Comparison of ENCODE assay signal across 12 cellular contexts in genomic region chr1:148452845-148453244, GRCh38. TPM values are rescaled to one million over a fixed set of nuclear protein-coding genes. Genes with fewer than 3 reads are reported as not detected.
DNase-seq lines count a peak whose midpoint lies in the region; ATAC-seq, FAIRE-seq and TF ChIP-seq lines count a peak whose summit lies in the region.
"Not testable (repeated sequence)": the region's sequence is repeated elsewhere in the genome, so short reads cannot be mapped to it uniquely, and the experiment has no call there.
"Had no signal": no experiment of that assay in that cellular context is flagged by ENCODE, and none has a peak within 500 bp of the region (broad histone marks: within the 10 kb centered on the region; RNA-seq: fewer than 3 reads in every experiment).

No MANE protein-coding gene starts in this region.

- not testable (repeated sequence) for H3K27ac ChIP-seq in CD8-positive, alpha-beta memory T cell (ENCODE audit: low read depth, low read length); HEK293 (ENCODE audit: extremely low read depth, low read depth, low read length); HepG2 (ENCODE audit: extremely low read length, insufficient read depth, low read length)

- WGBS in HepG2 (ENCODE audit: low lambda C conversion rate): 19% methylated on average over 1 of the region's 2 CpGs

- H3K36me3 ChIP-seq in CD8-positive, alpha-beta memory T cell (ENCODE audit: insufficient read depth, low read length); HEK293 (ENCODE audit: control insufficient read depth in 2 of 2, insufficient read depth in 1 of 2, low read length in 2 of 2); HepG2 (replicated peaks in 1 of 2; ENCODE audit: control insufficient read depth in 1 of 2, insufficient read depth in 2 of 2, low read length in 2 of 2): not testable (repeated sequence)

- POLR2A ChIA-PET in CD8-positive, alpha-beta memory T cell (lab: Charles Lee); HEK293 (lab: Yijun Ruan, JAX); T-cell (lab: Charles Lee); activated naive CD8-positive, alpha-beta T cell treated with anti-CD3 and anti-CD28 coated beads, Interleukin-2, amount 10 ng/mL, durations not matched to agents 7 days and 5 days (lab: Charles Lee); HepG2 (lab: Yijun Ruan, JAX): not testable (repeated sequence)

- not testable (repeated sequence) for BruUV-seq in HepG2 (replicated peaks; lab: Mats Ljungman, UMichigan)

- not testable (repeated sequence) for H3K4me1 ChIP-seq in CD8-positive, alpha-beta memory T cell (ENCODE audit: insufficient read depth, low read length); HEK293 (ENCODE audit: control insufficient read depth, insufficient read depth, low read length); HepG2 (ENCODE audit: insufficient read depth, low read length)

- ATAC-seq in T-cell (replicated peaks in 1 of 4); activated naive CD8-positive, alpha-beta T cell treated with anti-CD3 and anti-CD28 coated beads, Interleukin-2, amount 10 ng/mL, durations not matched to agents 7 days and 5 days (ENCODE audit: low read depth); HepG2: not testable (repeated sequence)

- TF ChIP-seq EP300 in HepG2 (IDR thresholded peaks at IDR 0.05; ENCODE audit: low read depth in 2 of 2, low read length in 2 of 2); HepG2 (CRISPR knock-in tag; IDR thresholded peaks at IDR 0.05; ENCODE audit: borderline replicate concordance): not testable (repeated sequence)

- H3K27ac Mint-ChIP-seq in CD8-positive, alpha-beta memory T cell: peak overlapping the region in 5 of 8 donors; percentile 47 to 80 (median 70)
- peak overlapping the region; percentile 6 to 57 for H3K27ac Mint-ChIP-seq in T-cell
- peak overlapping the region; percentile 30 for H3K27ac Mint-ChIP-seq in activated naive CD8-positive, alpha-beta T cell treated with anti-CD3 and anti-CD28 coated beads, Interleukin-2, amount 10 ng/mL, durations not matched to agents 7 days and 5 days

- CTCF ChIA-PET in CD8-positive, alpha-beta memory T cell (lab: Charles Lee); HEK293 (lab: Yijun Ruan, JAX); T-cell (lab: Charles Lee); HepG2 (lab: Yijun Ruan, JAX; ENCODE audit: low intra/inter-chr PET ratio, low total read pairs): not testable (repeated sequence)

- not testable (repeated sequence) for TF ChIP-seq POLR2A in HepG2 (IDR thresholded peaks at IDR 0.05; ENCODE audit: insufficient read depth in 1 of 2, low read depth in 2 of 2, low read length in 2 of 2)

- H3K9me3 Mint-ChIP-seq in CD8-positive, alpha-beta memory T cell; T-cell; activated naive CD8-positive, alpha-beta T cell treated with anti-CD3 and anti-CD28 coated beads, Interleukin-2, amount 10 ng/mL, durations not matched to agents 7 days and 5 days: not testable (repeated sequence)

- in situ Hi-C loops in HepG2 (cut with HindIII; ENCODE audit: extremely low pct_ligation_motif_present, low pct_unique_long_range_greater_than_20kb): not testable (repeated sequence)

- H3K9ac ChIP-seq in HepG2 (ENCODE audit: insufficient read depth, low read depth, low read length): not testable (repeated sequence)

- H3K27me3 Mint-ChIP-seq in CD8-positive, alpha-beta memory T cell; T-cell; activated naive CD8-positive, alpha-beta T cell treated with anti-CD3 and anti-CD28 coated beads, Interleukin-2, amount 10 ng/mL, durations not matched to agents 7 days and 5 days: not testable (repeated sequence)

- not testable (repeated sequence) for H3K4me2 ChIP-seq in HepG2 (ENCODE audit: low read depth, low read length)

- intact Hi-C loops in HepG2 (cut with micrococcal nuclease; ENCODE audit: unreplicated experiment): not testable (repeated sequence)

- not testable (repeated sequence) for TF ChIP-seq RAD21 in HepG2 (CRISPR knock-in tag; IDR thresholded peaks at IDR 0.05)

- DNase-seq in CD8-positive, alpha-beta memory T cell; T-cell; activated naive CD8-positive, alpha-beta T cell treated with anti-CD3 and anti-CD28 coated beads, Interleukin-2, amount 10 ng/mL, durations not matched to agents 7 days and 5 days: not testable (repeated sequence)
- peak; percentile 37 for DNase-seq in NCI-H226
- DNase-seq in epithelial cell of esophagus (ENCODE audit: low read depth): peak; percentile 37
- peak; percentile 11 for DNase-seq in HepG2 (ENCODE audit: low spot score)

- peaks cover 13 to 19% (median 14%) of the 10 kb centered on the region in 3 donors for H3K4me1 Mint-ChIP-seq in CD8-positive, alpha-beta memory T cell
- peaks cover 7 to 18% (median 11%) of the 10 kb centered on the region in 3 donors for H3K4me1 Mint-ChIP-seq in T-cell
- not testable (repeated sequence) for H3K4me1 Mint-ChIP-seq in activated naive CD8-positive, alpha-beta T cell treated with anti-CD3 and anti-CD28 coated beads, Interleukin-2, amount 10 ng/mL, durations not matched to agents 7 days and 5 days

- not testable (repeated sequence) for H3K79me2 ChIP-seq in HepG2 (ENCODE audit: insufficient read depth, low read length)

- FAIRE-seq in HepG2 (lab: Jason Lieb, UNC): not testable (repeated sequence)

- H2AFZ ChIP-seq in HepG2 (ENCODE audit: low read length): not testable (repeated sequence)

- H3K9me3 ChIP-seq in CD8-positive, alpha-beta memory T cell (ENCODE audit: low read length); HEK293 (ENCODE audit: control insufficient read depth, insufficient read depth, low read depth, low read length); HepG2 (ENCODE audit: low read length): not testable (repeated sequence)

- not testable (repeated sequence) for TF ChIP-seq CTCF in HEK293 (tag by site-specific recombination; IDR thresholded peaks at IDR 0.05); epithelial cell of esophagus (IDR thresholded peaks at IDR 0.05; ENCODE audit: insufficient read depth, low read depth, low read length, missing control alignments); HepG2 (CRISPR knock-in tag; IDR thresholded peaks at IDR 0.05)

- H3K36me3 Mint-ChIP-seq in CD8-positive, alpha-beta memory T cell; T-cell; activated naive CD8-positive, alpha-beta T cell treated with anti-CD3 and anti-CD28 coated beads, Interleukin-2, amount 10 ng/mL, durations not matched to agents 7 days and 5 days: not testable (repeated sequence)

- H3K4me3 Mint-ChIP-seq in CD8-positive, alpha-beta memory T cell; T-cell; activated naive CD8-positive, alpha-beta T cell treated with anti-CD3 and anti-CD28 coated beads, Interleukin-2, amount 10 ng/mL, durations not matched to agents 7 days and 5 days: not testable (repeated sequence)

- not testable (repeated sequence) for H3K27me3 ChIP-seq in CD8-positive, alpha-beta memory T cell (ENCODE audit: insufficient read depth, low read length, poor library complexity, severe bottlenecking); HepG2 (ENCODE audit: control insufficient read depth in 1 of 2, insufficient read depth in 2 of 2, low read length in 2 of 2)

- not testable (repeated sequence) for H3K4me3 ChIP-seq in CD8-positive, alpha-beta memory T cell (ENCODE audit: low read length); HEK293 (ENCODE audit: low read depth, low read length); epithelial cell of esophagus (ENCODE audit: low read length); HepG2 (replicated peaks in 1 of 3; ENCODE audit: insufficient read depth in 1 of 3, low read depth in 2 of 3, low read length in 3 of 3)

- H4K20me1 ChIP-seq in HepG2 (ENCODE audit: insufficient read depth, low read length): not testable (repeated sequence)

TF ChIP-seq in HEK293, 187 proteins besides CTCF, POLR2A, EP300 and RAD21 (continues in another document):
- peak; percentile 69; the same call in 1 of the 2 replicates for TF ChIP-seq ZNF600 (tag by site-specific recombination; IDR thresholded peaks at IDR 0.05)

RNA-seq across cellular contexts. Expression of gene PPIAL4G, which starts 30.3 kb away (rescaled TPM):
- total RNA-seq in CD8-positive, alpha-beta memory T cell: under 1 TPM; 0.44 TPM
- not detected for polyA plus RNA-seq in CD8-positive, alpha-beta memory T cell
- total RNA-seq in T-cell: 1 to 10 TPM in 3 of 5 donors, under 1 TPM in 2; 0.40 to 2.1 (median 2.0) TPM
- total RNA-seq in activated naive CD8-positive, alpha-beta T cell treated with anti-CD3 and anti-CD28 coated beads, Interleukin-2, amount 10 ng/mL, durations not matched to agents 7 days and 5 days: 1 to 10 TPM; 1.6 to 1.8 TPM
- total RNA-seq in HepG2 (2016; rRNA removed; fragmentation: Illumina TruSeq; extraction: Trizol): not detected in 2 replicates
- not detected in 2 replicates for total RNA-seq in HepG2 (2016; cell fraction: cytosol; rRNA removed; fragmentation: Illumina TruSeq; extraction: Trizol; ENCODE audit: low read depth)
- not detected in 2 replicates for total RNA-seq in HepG2 (2016; cell fraction: insoluble cytoplasmic fraction; rRNA removed; fragmentation: Illumina TruSeq; extraction: Trizol)
- not detected in 2 replicates for total RNA-seq in HepG2 (2016; cell fraction: membrane; rRNA removed; fragmentation: Illumina TruSeq; extraction: Trizol)
- total RNA-seq in HepG2 (2016; cell fraction: nucleus; rRNA removed; fragmentation: Illumina TruSeq; extraction: Trizol): not detected in 2 replicates
- polyA plus RNA-seq in HepG2 (2011; rRNA removed): not detected in 2 replicates
- polyA plus RNA-seq in HepG2 (2011; cell fraction: cytosol; rRNA removed): not detected in 2 replicates
- not detected in 2 replicates for polyA plus RNA-seq in HepG2 (2011; cell fraction: nucleus; rRNA removed)
- polyA plus RNA-seq in HepG2 (2012): not detected in 2 replicates
- polyA plus RNA-seq in HepG2 (2016; cell fraction: cytosol; fragmentation: Illumina TruSeq; extraction: Trizol; ENCODE audit: low read depth): not detected in 2 replicates
- not detected in 2 replicates for polyA plus RNA-seq in HepG2 (2016; cell fraction: insoluble cytoplasmic fraction; fragmentation: Illumina TruSeq; extraction: Trizol; ENCODE audit: low read depth)
- not detected in 2 replicates for polyA plus RNA-seq in HepG2 (2016; cell fraction: membrane; fragmentation: Illumina TruSeq; extraction: Trizol; ENCODE audit: low read depth)
- not detected in 2 replicates for polyA plus RNA-seq in HepG2 (2016; cell fraction: nucleus; fragmentation: Illumina TruSeq; extraction: Trizol; ENCODE audit: insufficient read depth, low read depth)
- polyA minus RNA-seq in HepG2 (2011; rRNA and poly(A)+ RNA removed; ENCODE audit: low replicate concordance): not detected in 2 replicates
- polyA minus RNA-seq in HepG2 (2011; cell fraction: cytosol; rRNA and poly(A)+ RNA removed): not detected in 2 replicates
- polyA minus RNA-seq in HepG2 (2011; cell fraction: nucleus; rRNA and poly(A)+ RNA removed): 0.12 TPM in 1 of 2 replicates, not detected in the other
- total RNA-seq: Calu3, GM12878, K562, Right ventricle myocardium superior had no signal
- polyA plus RNA-seq: CD14-positive monocyte, GM12878, K562 had no signal
